In genomic region chr1:208302702-208303101, GRCh38 we compare ENCODE assay signal across 15 cellular contexts. TPM values are rescaled to one million over a fixed set of nuclear protein-coding genes. Genes with fewer than 3 reads are reported as not detected.
DNase-seq lines count a peak whose midpoint lies in the region; ATAC-seq and TF ChIP-seq lines count a peak whose summit lies in the region.
"Had no signal": no experiment of that assay in that cellular context is flagged by ENCODE, and none has a peak within 500 bp of the region (broad histone marks: within the 10 kb centered on the region; RNA-seq: fewer than 3 reads in every experiment).

No MANE protein-coding gene starts in this region.

- no peaks in the 10 kb centered on the region for H3K9me3 Mint-ChIP-seq in activated naive CD8-positive, alpha-beta T cell treated with anti-CD3 and anti-CD28 coated beads, Interleukin-2, amount 50 U/mL, for 24 hours
- H3K9me3 Mint-ChIP-seq: CD4-positive, alpha-beta T cell; H9 had no signal

- H3K27me3 Mint-ChIP-seq in activated naive CD8-positive, alpha-beta T cell treated with anti-CD3 and anti-CD28 coated beads, Interleukin-2, amount 50 U/mL, for 24 hours, result peaks cover 10% of the 10 kb centered on the region

- H3K27ac ChIP-seq in SJSA1 (peak overlapping the region; percentile 97), upper lobe of right lung (no peak overlapping the region), osteoblast (ENCODE audit: low read depth, low read length) (no peak overlapping the region)

- no peak overlapping the region for H3K4me3 Mint-ChIP-seq in activated naive CD8-positive, alpha-beta T cell treated with anti-CD3 and anti-CD28 coated beads, Interleukin-2, amount 50 U/mL, for 24 hours
- H3K4me3 Mint-ChIP-seq: B cell; CD4-positive, alpha-beta T cell; H9 had no signal

- H3K4me3 ChIP-seq in SJSA1 (no peak overlapping the region), upper lobe of right lung (no peak overlapping the region), osteoblast (ENCODE audit: insufficient read depth, low read length) (no peak overlapping the region)
- H3K4me3 ChIP-seq: GM12878 had no signal

- H4K20me1 ChIP-seq in osteoblast (ENCODE audit: insufficient read depth, low read length), result no peaks in the 10 kb centered on the region

- H3K36me3 ChIP-seq in SJSA1 (no peaks in the 10 kb centered on the region), upper lobe of right lung (no peaks in the 10 kb centered on the region), osteoblast (ENCODE audit: insufficient read depth, low read length) (no peaks in the 10 kb centered on the region)

- H3K79me2 ChIP-seq in osteoblast (ENCODE audit: insufficient read depth, low read length), result no peaks in the 10 kb centered on the region

- H3K27me3 ChIP-seq in SJSA1 (replicated peaks), result no peaks in the 10 kb centered on the region
- H3K27me3 ChIP-seq in upper lobe of right lung, result no peaks in the 10 kb centered on the region
- no peaks in the 10 kb centered on the region for H3K27me3 ChIP-seq in osteoblast (ENCODE audit: insufficient read depth, low read length)

- intact Hi-C loops in left colon (cut with DNase I, micrococcal nuclease), result no loop called here
- intact Hi-C loops in upper lobe of right lung (cut with DNase I), result no loop called here

- no peak overlapping the region for H3K27ac Mint-ChIP-seq in activated naive CD8-positive, alpha-beta T cell treated with anti-CD3 and anti-CD28 coated beads, Interleukin-2, amount 50 U/mL, for 24 hours
- H3K27ac Mint-ChIP-seq: B cell; CD4-positive, alpha-beta T cell; H9 had no signal

- no peak overlapping the region for H2AFZ ChIP-seq in osteoblast (ENCODE audit: low read length)

- peaks cover 26% of the 10 kb centered on the region for H3K4me1 ChIP-seq in SJSA1 (replicated peaks)
- H3K4me1 ChIP-seq in upper lobe of right lung, result peaks cover 19% of the 10 kb centered on the region
- H3K4me1 ChIP-seq in osteoblast (ENCODE audit: insufficient read depth, low read length), result no peaks in the 10 kb centered on the region

- H3K9me3 ChIP-seq in SJSA1 (replicated peaks) (no peaks in the 10 kb centered on the region), upper lobe of right lung (no peaks in the 10 kb centered on the region), osteoblast (ENCODE audit: low read depth, low read length) (no peaks in the 10 kb centered on the region)

- H3K36me3 Mint-ChIP-seq in activated naive CD8-positive, alpha-beta T cell treated with anti-CD3 and anti-CD28 coated beads, Interleukin-2, amount 50 U/mL, for 24 hours (ENCODE audit: low read depth), result no peaks in the 10 kb centered on the region

- no peak overlapping the region for H3K4me2 ChIP-seq in osteoblast (ENCODE audit: insufficient read depth, low read length)

- ATAC-seq in left colon (peak; percentile 86), omental fat pad (ENCODE audit: low FRiP score) (peak; percentile 10), upper lobe of right lung (peak; percentile 35), GM19395 (IDR thresholded peaks at IDR 0.05; ENCODE audit: unreplicated experiment) (no peak)
- ATAC-seq in activated naive CD8-positive, alpha-beta T cell treated with anti-CD3 and anti-CD28 coated beads, Interleukin-2, amount 50 U/mL, for 24 hours, result no peak
- ATAC-seq: GM12878, HepG2 had no signal

- H3K4me1 Mint-ChIP-seq in activated naive CD8-positive, alpha-beta T cell treated with anti-CD3 and anti-CD28 coated beads, Interleukin-2, amount 50 U/mL, for 24 hours, result no peaks in the 10 kb centered on the region
- H3K4me1 Mint-ChIP-seq: B cell had no signal

- no peak for TF ChIP-seq CTCF in omental fat pad (IDR thresholded peaks at IDR 0.05)
- TF ChIP-seq CTCF in upper lobe of right lung (IDR thresholded peaks at IDR 0.05), result no peak
- TF ChIP-seq CTCF in osteoblast (IDR thresholded peaks at IDR 0.05; ENCODE audit: extremely low read depth, low read depth, low read length), result no peak

- DNase-seq in SJSA1 (ENCODE audit: low read depth in 1 of 2, low spot score in 2 of 2) (no peak), left colon (peak; percentile 39 to 45), omental fat pad (ENCODE audit: low spot score) (no peak), upper lobe of right lung (no peak), osteoblast (ENCODE audit: insufficient read length, low spot score, missing footprints) (no peak)
- no peak for DNase-seq in activated naive CD8-positive, alpha-beta T cell treated with anti-CD3 and anti-CD28 coated beads, Interleukin-2, amount 50 U/mL, for 24 hours
- DNase-seq: C1 segment of cervical spinal cord; CD4-positive, alpha-beta T cell; DMS79; GOT3; H9 had no signal

RNA-seq across cellular contexts. Expression of gene PLXNA2, which starts 58.5 kb away (rescaled TPM):
- total RNA-seq in SJSA1 (2014; rRNA removed; shearing (Covaris generic)), result 5.4 and 8.7 TPM in 2 replicates
- total RNA-seq in left colon (100 to 1,000 TPM in 1 of 2 donors, 10 to 100 TPM in 1; 89.3 to 103 TPM), omental fat pad (10 to 100 TPM; 21.7 to 67.9 (median 36.8) TPM), upper lobe of right lung (98.5 TPM), osteoblast (2.7 and 3.3 TPM in 2 replicates)

Comparison
In these comparisons a context has a peak if more than half of its experiments do, and no peak if none do; other contexts are left out.
1. DNase-seq: peak in left colon (2 of 2); none in SJSA1 (0 of 2), omental fat pad (single experiment), upper lobe of right lung (single experiment), osteoblast (single experiment) and activated naive CD8-positive, alpha-beta T cell treated with anti-CD3 and anti-CD28 coated beads, Interleukin-2, amount 50 U/mL, for 24 hours (single experiment).
2. ATAC-seq: peak in left colon (single experiment), omental fat pad (single experiment) and upper lobe of right lung (single experiment); none in GM19395 (single experiment) and activated naive CD8-positive, alpha-beta T cell treated with anti-CD3 and anti-CD28 coated beads, Interleukin-2, amount 50 U/mL, for 24 hours (single experiment).